In genomic region chr15:90862487-90862886, GRCh38 we compare ENCODE assay signal across 14 cellular contexts. TPM values are rescaled to one million over a fixed set of nuclear protein-coding genes. Genes with fewer than 3 reads are reported as not detected.
A peak's percentile ranks its signal among the peaks of the same experiment; 100 is the strongest.
DNase-seq lines count a peak whose midpoint lies in the region; ATAC-seq and TF ChIP-seq lines count a peak whose summit lies in the region.
"Had no signal": no experiment of that assay in that cellular context is flagged by ENCODE, and none has a peak within 500 bp of the region (broad histone marks: within the 10 kb centered on the region; RNA-seq: fewer than 3 reads in every experiment).

No MANE protein-coding gene starts in this region.

- no TSS peak for BruUV-seq in IMR-90 (replicated peaks; lab: Mats Ljungman, UMichigan)

- H3K27ac ChIP-seq in IMR-90 (ENCODE audit: insufficient read depth, low read length) = no peak overlapping the region
- H3K27ac ChIP-seq in spleen = peak overlapping the region in 5 of 8 donors; percentile 46 to 86 (median 77)

- H3K4me2 ChIP-seq in IMR-90 (ENCODE audit: low read depth, low read length) = no peak overlapping the region

- H2AK5ac ChIP-seq in IMR-90 (ENCODE audit: low read depth, low read length) = no peak overlapping the region

- no peak overlapping the region for H4K91ac ChIP-seq in IMR-90 (ENCODE audit: insufficient read depth, low read depth, low read length)

- no peak overlapping the region for H3K4ac ChIP-seq in IMR-90 (ENCODE audit: low read depth, low read length)

- H2BK5ac ChIP-seq in IMR-90 (ENCODE audit: low read depth, low read length, poor library complexity, severe bottlenecking) = no peak overlapping the region

- TF ChIP-seq POLR2A in IMR-90 (IDR thresholded peaks at IDR 0.05; ENCODE audit: low read depth, low read length) = no peak
- TF ChIP-seq POLR2A in spleen (IDR thresholded peaks at IDR 0.05) = no peak

- no peak overlapping the region for H3K4me3 Mint-ChIP-seq in activated naive CD4-positive, alpha-beta T cell treated with anti-CD3 and anti-CD28 coated beads, Interleukin-2, amount 50 U/mL, for 24 hours
- no peak overlapping the region for H3K4me3 Mint-ChIP-seq in dendritic cell treated with granulocyte-macrophage colony-stimulating factor and Interleukin-4, amounts not matched to agents 40 ng/mL and 50 ng/mL, for 4 days
- H3K4me3 Mint-ChIP-seq: CD4-positive, alpha-beta T cell; HFFc6 had no signal

- no peak overlapping the region for H3K23ac ChIP-seq in IMR-90 (ENCODE audit: low read depth, low read length)

- peaks cover 3% of the 10 kb centered on the region; the same call in 1 of the 2 replicates for H3K9me1 ChIP-seq in IMR-90 (ENCODE audit: insufficient read depth, low read length)

- TF ChIP-seq CTCF in IMR-90 (conservative IDR thresholded peaks at IDR 0.05; ENCODE audit: low read depth, low read length) (no peak), spleen (IDR thresholded peaks at IDR 0.05 in 8 of 11, conservative IDR thresholded peaks at IDR 0.05 in 3 of 11) (no peak)

- no peak overlapping the region for H3K18ac ChIP-seq in IMR-90 (ENCODE audit: low read depth, low read length)

- intact Hi-C loops in IMR-90 (cut with micrococcal nuclease) (no loop called here), spleen (cut with DNase I; ENCODE audit: low total_unique reads) (no loop called here), posterior cingulate gyrus (cut with DNase I) (no loop called here)
- intact Hi-C loops in dendritic cell treated with granulocyte-macrophage colony-stimulating factor and Interleukin-4, amounts not matched to agents 40 ng/mL and 50 ng/mL, for 4 days (cut with micrococcal nuclease) = no loop called here

- H3K36me3 ChIP-seq in IMR-90 (ENCODE audit: control insufficient read depth, insufficient read depth, low read length) (no peaks in the 10 kb centered on the region), spleen (no peaks in the 10 kb centered on the region)

- in situ Hi-C loops in IMR-90 (cut with MboI; ENCODE audit: low sequenced_read_pairs) = no loop called here

- no peaks in the 10 kb centered on the region for H4K20me1 ChIP-seq in IMR-90 (ENCODE audit: insufficient read depth, low read length)

- no peak overlapping the region for H2BK15ac ChIP-seq in IMR-90 (ENCODE audit: low read depth, low read length)

- H3K4me3 ChIP-seq in IMR-90 (ENCODE audit: insufficient read depth, low read depth, low read length) = no peak overlapping the region
- no peak overlapping the region for H3K4me3 ChIP-seq in spleen

- no peak for TF ChIP-seq RAD21 in IMR-90 (IDR thresholded peaks at IDR 0.05; ENCODE audit: low read length)

- H4K8ac ChIP-seq in IMR-90 (ENCODE audit: low read depth in 2 of 2, low read length in 2 of 2) = no peak overlapping the region

- dilution Hi-C loops in IMR-90 (cut with HindIII; ENCODE audit: low sequenced_read_pairs, unreplicated experiment) = no loop called here

- H3K9ac ChIP-seq in IMR-90 (ENCODE audit: low read depth, low read length) = no peak overlapping the region

- no peak overlapping the region for H2BK120ac ChIP-seq in IMR-90 (ENCODE audit: low read depth, low read length)

- H2AFZ ChIP-seq in IMR-90 (replicated peaks; ENCODE audit: low read length, poor library complexity) = no peak overlapping the region

- peaks cover 11% of the 10 kb centered on the region for H3K4me1 Mint-ChIP-seq in activated naive CD4-positive, alpha-beta T cell treated with anti-CD3 and anti-CD28 coated beads, Interleukin-2, amount 50 U/mL, for 24 hours
- peaks cover 57% of the 10 kb centered on the region for H3K4me1 Mint-ChIP-seq in dendritic cell treated with granulocyte-macrophage colony-stimulating factor and Interleukin-4, amounts not matched to agents 40 ng/mL and 50 ng/mL, for 4 days (ENCODE audit: low read depth)

- H3K9me3 ChIP-seq in IMR-90 (ENCODE audit: control insufficient read depth, insufficient read depth, low read length) (no peaks in the 10 kb centered on the region), spleen (no peaks in the 10 kb centered on the region)

- H3K27me3 Mint-ChIP-seq in activated naive CD4-positive, alpha-beta T cell treated with anti-CD3 and anti-CD28 coated beads, Interleukin-2, amount 50 U/mL, for 24 hours = no peaks in the 10 kb centered on the region
- H3K27me3 Mint-ChIP-seq in dendritic cell treated with granulocyte-macrophage colony-stimulating factor and Interleukin-4, amounts not matched to agents 40 ng/mL and 50 ng/mL, for 4 days = no peaks in the 10 kb centered on the region
- H3K27me3 Mint-ChIP-seq: CD4-positive, alpha-beta T cell had no signal

- H3K27ac Mint-ChIP-seq in activated naive CD4-positive, alpha-beta T cell treated with anti-CD3 and anti-CD28 coated beads, Interleukin-2, amount 50 U/mL, for 24 hours = peak overlapping the region; percentile 10
- peak overlapping the region; percentile 75 for H3K27ac Mint-ChIP-seq in dendritic cell treated with granulocyte-macrophage colony-stimulating factor and Interleukin-4, amounts not matched to agents 40 ng/mL and 50 ng/mL, for 4 days
- H3K27ac Mint-ChIP-seq: CD4-positive, alpha-beta T cell; HFFc6 had no signal

- H3K14ac ChIP-seq in IMR-90 (replicated peaks; ENCODE audit: low read depth, low read length) = no peak overlapping the region

- no peak for ATAC-seq in IMR-90 (ENCODE audit: low read depth)

- no peak for DNase-seq in activated naive CD4-positive, alpha-beta T cell treated with Interleukin-2 at 50 U/mL for 16 hours
- DNase-seq in IMR-90 (no peak), spleen (no peak), AG08396 (ENCODE audit: low spot score) (no peak), kidney glomerular epithelial cell (lab: John Stamatoyannopoulos, UW) (no peak), posterior cingulate gyrus (no peak)
- DNase-seq: ACHN; CD4-positive, alpha-beta T cell; HFFc6; NCI-H187; NCI-H345; SHP77 treated with DMSO at 0.1 percent for 48 hours had no signal

- POLR2A ChIA-PET in IMR-90 (lab: Charles Lee; ENCODE audit: unreplicated experiment) = no interaction called here

- no peak overlapping the region for H4K5ac ChIP-seq in IMR-90 (ENCODE audit: low read depth, low read length)

- no peak overlapping the region for H3K56ac ChIP-seq in IMR-90 (ENCODE audit: extremely low read depth, insufficient read depth, low read length)

- H3K36me3 Mint-ChIP-seq in activated naive CD4-positive, alpha-beta T cell treated with anti-CD3 and anti-CD28 coated beads, Interleukin-2, amount 50 U/mL, for 24 hours = no peaks in the 10 kb centered on the region
- H3K36me3 Mint-ChIP-seq in dendritic cell treated with granulocyte-macrophage colony-stimulating factor and Interleukin-4, amounts not matched to agents 40 ng/mL and 50 ng/mL, for 4 days (ENCODE audit: low read depth) = no peaks in the 10 kb centered on the region

- no peaks in the 10 kb centered on the region; the same call in 1 of the 2 replicates for H3K27me3 ChIP-seq in IMR-90 (ENCODE audit: control insufficient read depth, insufficient read depth, low read length)
- no peaks in the 10 kb centered on the region for H3K27me3 ChIP-seq in spleen (replicated peaks in 1 of 7)

- H2AK9ac ChIP-seq in IMR-90 (replicated peaks; ENCODE audit: low read depth, low read length, poor library complexity) = no peak overlapping the region

- CTCF ChIA-PET in IMR-90 (lab: Yijun Ruan, JAX) = no interaction called here

- H3K4me1 ChIP-seq in IMR-90 (ENCODE audit: control insufficient read depth, insufficient read depth, low read length) = peaks cover 6% of the 10 kb centered on the region
- H3K4me1 ChIP-seq in spleen = peaks cover 0 to 60% (median 16%) of the 10 kb centered on the region in 6 donors

- H3K9me3 Mint-ChIP-seq in activated naive CD4-positive, alpha-beta T cell treated with anti-CD3 and anti-CD28 coated beads, Interleukin-2, amount 50 U/mL, for 24 hours = no peaks in the 10 kb centered on the region
- no peaks in the 10 kb centered on the region for H3K9me3 Mint-ChIP-seq in dendritic cell treated with granulocyte-macrophage colony-stimulating factor and Interleukin-4, amounts not matched to agents 40 ng/mL and 50 ng/mL, for 4 days
- H3K9me3 Mint-ChIP-seq: CD4-positive, alpha-beta T cell; HFFc6 had no signal

- no CpG with 5 or more reads among the region's 6 CpGs for WGBS in IMR-90 (ENCODE audit: extremely low coverage in 2 of 2, insufficient read length in 1 of 2), 2 experiments
- WGBS in spleen, 5 donors = 90 to 96% (median 93%) methylated on average over 6 of the region's 6 CpGs

- H3K79me1 ChIP-seq in IMR-90 (ENCODE audit: low read depth in 1 of 2, low read length in 2 of 2) = no peaks in the 10 kb centered on the region

- no peak overlapping the region for H2BK20ac ChIP-seq in IMR-90 (ENCODE audit: low read depth, low read length)

TF ChIP-seq in IMR-90, 13 proteins besides CTCF, POLR2A, EP300 and RAD21:
- no peak for TF ChIP-seq CHD1 (IDR thresholded peaks at IDR 0.05; ENCODE audit: low read depth, low read length)
- TF ChIP-seq MAFK (IDR thresholded peaks at IDR 0.05; ENCODE audit: low read depth, low read length) = peak; percentile 41

RNA-seq across cellular contexts. Expression of gene FURIN, which starts 5.9 kb away (rescaled TPM):
- total RNA-seq in IMR-90 (2012; rRNA removed) (30.8 and 34.8 TPM in 2 replicates), spleen (100 to 1,000 TPM in 2 of 7 donors, 10 to 100 TPM in 5; 62.0 to 139 (median 86.8) TPM)
- polyA plus RNA-seq in IMR-90 (2012; rRNA removed) (54.3 and 59.5 TPM in 2 replicates), spleen (10 to 100 TPM in 2 of 3 donors, 1 to 10 TPM in 1; 10.0 to 33.3 (median 10.9) TPM)
- 63.9 and 93.8 TPM in 2 replicates for polyA plus RNA-seq in IMR-90 (2012; cell fraction: cytosol; rRNA removed)
- 31.1 and 62.0 TPM in 2 replicates for polyA plus RNA-seq in IMR-90 (2012; cell fraction: nucleus; rRNA removed; ENCODE audit: low replicate concordance)

RNA-seq across cellular contexts. Expression of gene FES, which starts 21.8 kb away (rescaled TPM):
- total RNA-seq in IMR-90 (2012; rRNA removed) (9.7 and 11.7 TPM in 2 replicates), spleen (100 to 1,000 TPM; 150 to 369 (median 272) TPM)
- polyA plus RNA-seq in IMR-90 (2012; rRNA removed) (10.5 and 12.5 TPM in 2 replicates), spleen (100 to 1,000 TPM in 1 of 3 donors, 10 to 100 TPM in 2; 39.5 to 176 (median 89.2) TPM)
- 7.8 and 7.9 TPM in 2 replicates for polyA plus RNA-seq in IMR-90 (2012; cell fraction: cytosol; rRNA removed)
- polyA plus RNA-seq in IMR-90 (2012; cell fraction: nucleus; rRNA removed; ENCODE audit: low replicate concordance) = 61.9 and 147 TPM in 2 replicates

RNA-seq across cellular contexts. Expression of gene MAN2A2, which starts 40.6 kb away (rescaled TPM):
- 3.4 and 6.1 TPM in 2 replicates for total RNA-seq in IMR-90 (2012; rRNA removed)
- polyA plus RNA-seq in IMR-90 (2012; rRNA removed) = 52.5 and 55.5 TPM in 2 replicates
- polyA plus RNA-seq in IMR-90 (2012; cell fraction: cytosol; rRNA removed) = 22.5 and 26.8 TPM in 2 replicates
- 104 and 294 TPM in 2 replicates for polyA plus RNA-seq in IMR-90 (2012; cell fraction: nucleus; rRNA removed; ENCODE audit: low replicate concordance)
- 100 to 1,000 TPM; 105 to 167 (median 120) TPM for total RNA-seq in spleen
- 10 to 100 TPM; 13.7 to 46.1 (median 24.0) TPM for polyA plus RNA-seq in spleen

Comparison
In these comparisons a context has a peak if more than half of its experiments do, and no peak if none do; other contexts are left out.
1. RNA of gene FES, which starts 21.8 kb away (total RNA-seq): 150 to 369 TPM in spleen; 9.7 to 11.7 TPM in IMR-90; every median in the first group is over 10 times any median in the second.
2. RNA of gene MAN2A2, which starts 40.6 kb away (total RNA-seq): 105 to 167 TPM in spleen; 3.4 to 6.1 TPM in IMR-90; every median in the first group is over 10 times any median in the second.